12 cellular contexts compared by ENCODE assay signal in the genomic region with DNA sequence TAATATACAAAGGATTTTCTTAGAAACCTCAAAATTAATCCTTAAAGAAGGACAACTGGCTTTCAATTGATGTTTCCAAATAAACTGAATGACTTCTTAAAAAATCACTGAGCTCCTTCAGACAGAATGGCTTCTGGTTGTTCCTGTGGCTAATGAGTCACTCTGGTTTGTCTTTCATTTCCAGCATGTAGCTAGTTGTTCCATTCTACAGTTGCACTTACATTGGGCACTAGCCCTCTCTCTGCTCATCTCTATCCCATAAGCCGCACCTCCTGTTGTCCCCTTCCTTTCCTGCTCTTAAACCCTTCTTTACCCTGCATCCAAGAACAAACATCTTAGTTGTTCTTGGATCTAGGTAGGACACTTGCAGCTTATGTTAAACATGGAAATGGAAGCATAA.
DNase-seq lines count a peak whose midpoint lies in the region; ATAC-seq and TF ChIP-seq lines count a peak whose summit lies in the region.
"Had no signal": no experiment of that assay in that cellular context is flagged by ENCODE, and none has a peak within 500 bp of the region (broad histone marks: within the 10 kb centered on the region; RNA-seq: fewer than 3 reads in every experiment).

No MANE protein-coding gene starts in this region.

- peaks cover 49% of the 10 kb centered on the region for H3K4me1 Mint-ChIP-seq in glutamatergic neuron (ENCODE audit: low read depth, unreplicated experiment)
- H3K4me1 Mint-ChIP-seq in stimulated activated naive B cell treated with anti-CD40 and anti-IgM and Interleukin-4, amounts not matched to agents 10 μg/mL and 1 μg/mL and 100 μg/mL, for 72 hours, result no peaks in the 10 kb centered on the region

- TF ChIP-seq CTCF in glutamatergic neuron (IDR thresholded peaks at IDR 0.05; ENCODE audit: partially characterized antibody, unreplicated experiment) (no peak), omental fat pad (IDR thresholded peaks at IDR 0.05) (no peak)

- H3K4me3 Mint-ChIP-seq in glutamatergic neuron (ENCODE audit: unreplicated experiment), result peak overlapping the region; percentile 61
- no peak overlapping the region for H3K4me3 Mint-ChIP-seq in stimulated activated naive B cell treated with anti-CD40 and anti-IgM and Interleukin-4, amounts not matched to agents 10 μg/mL and 1 μg/mL and 100 μg/mL, for 72 hours
- H3K4me3 Mint-ChIP-seq: GM23338, neural crest cell had no signal

- no peaks in the 10 kb centered on the region for H3K36me3 ChIP-seq in adipocyte (ENCODE audit: control insufficient read depth, insufficient read depth, low read length, severe bottlenecking)
- H3K36me3 ChIP-seq: BLaER1 treated with 17β-estradiol and CSF1 and Interleukin-3, amounts not matched to agents 10 nM and 100 nM had no signal

- H3K9me3 Mint-ChIP-seq in glutamatergic neuron (ENCODE audit: unreplicated experiment), result peaks cover 4% of the 10 kb centered on the region
- H3K9me3 Mint-ChIP-seq in stimulated activated naive B cell treated with anti-CD40 and anti-IgM and Interleukin-4, amounts not matched to agents 10 μg/mL and 1 μg/mL and 100 μg/mL, for 72 hours, result peaks cover 0 to 1% of the 10 kb centered on the region in 2 donors
- H3K9me3 Mint-ChIP-seq: GM23338, neural crest cell had no signal

- H3K27ac Mint-ChIP-seq in glutamatergic neuron (ENCODE audit: unreplicated experiment), result peak overlapping the region; percentile 96
- H3K27ac Mint-ChIP-seq in stimulated activated naive B cell treated with anti-CD40 and anti-IgM and Interleukin-4, amounts not matched to agents 10 μg/mL and 1 μg/mL and 100 μg/mL, for 72 hours, result no peak overlapping the region
- H3K27ac Mint-ChIP-seq: GM23338 had no signal

- in situ Hi-C loops in KBM-7 (cut with MboI; ENCODE audit: low pct_unique_long_range_greater_than_20kb, low sequenced_read_pairs), result no loop called here

- H3K4me1 ChIP-seq in adipocyte (ENCODE audit: control insufficient read depth, insufficient read depth, low read length), result peaks cover 7% of the 10 kb centered on the region

- no peaks in the 10 kb centered on the region for H3K27me3 ChIP-seq in adipocyte (replicated peaks; ENCODE audit: control insufficient read depth, insufficient read depth, low read length)
- H3K27me3 ChIP-seq: BLaER1 treated with 17β-estradiol and CSF1 and Interleukin-3, amounts not matched to agents 10 nM and 100 nM had no signal

- H3K27me3 Mint-ChIP-seq in glutamatergic neuron (ENCODE audit: unreplicated experiment), result peaks cover 5% of the 10 kb centered on the region
- H3K27me3 Mint-ChIP-seq in stimulated activated naive B cell treated with anti-CD40 and anti-IgM and Interleukin-4, amounts not matched to agents 10 μg/mL and 1 μg/mL and 100 μg/mL, for 72 hours, result no peaks in the 10 kb centered on the region

- H3K4me3 ChIP-seq in adipocyte (ENCODE audit: low read length), result no peak overlapping the region
- H3K4me3 ChIP-seq: BLaER1 treated with 17β-estradiol and CSF1 and Interleukin-3, amounts not matched to agents 10 nM and 100 nM; GM23338 had no signal

- no peak overlapping the region for H3K9ac ChIP-seq in adipocyte (ENCODE audit: low read length)
- H3K9ac ChIP-seq: BLaER1 treated with 17β-estradiol and CSF1 and Interleukin-3, amounts not matched to agents 10 nM and 100 nM had no signal

- H3K9me3 ChIP-seq in adipocyte (ENCODE audit: control insufficient read depth, low read length), result no peaks in the 10 kb centered on the region
- H3K9me3 ChIP-seq: BLaER1 treated with 17β-estradiol and CSF1 and Interleukin-3, amounts not matched to agents 10 nM and 100 nM had no signal

- DNase-seq in AG08395 (ENCODE audit: low spot score), result peak; percentile 39
- peak; percentile 56 to 62 for DNase-seq in Kasumi-1 (lab: John Stamatoyannopoulos, UW)
- peak; percentile 52 for DNase-seq in adipocyte (ENCODE audit: low read depth)
- no peak for DNase-seq in glutamatergic neuron
- DNase-seq in stimulated activated naive B cell treated with anti-CD40 and anti-IgM and Interleukin-4, amounts not matched to agents 10 μg/mL and 1 μg/mL and 100 μg/mL, for 72 hours, result no peak
- DNase-seq in omental fat pad (ENCODE audit: low spot score), result no peak
- no peak for DNase-seq in KBM-7
- DNase-seq: activated CD4-positive, alpha-beta T cell treated with anti-CD3 and anti-CD28 coated beads for 4 hours had no signal

- ATAC-seq in stimulated activated naive B cell treated with anti-CD40 and anti-IgM and Interleukin-4, amounts not matched to agents 10 μg/mL and 1 μg/mL and 100 μg/mL, for 72 hours (replicated peaks), result no peak
- ATAC-seq in omental fat pad (ENCODE audit: low FRiP score), result no peak
- ATAC-seq in GM18870 (IDR thresholded peaks at IDR 0.05; ENCODE audit: unreplicated experiment), result no peak
- ATAC-seq: GM23338 had no signal

- H3K36me3 Mint-ChIP-seq in glutamatergic neuron (ENCODE audit: unreplicated experiment), result no peaks in the 10 kb centered on the region
- no peaks in the 10 kb centered on the region for H3K36me3 Mint-ChIP-seq in stimulated activated naive B cell treated with anti-CD40 and anti-IgM and Interleukin-4, amounts not matched to agents 10 μg/mL and 1 μg/mL and 100 μg/mL, for 72 hours

Comparison
In these comparisons a context has a peak if more than half of its experiments do, and no peak if none do; other contexts are left out.
1. DNase-seq: peak in AG08395 (single experiment), Kasumi-1 (2 of 2) and adipocyte (single experiment); none in glutamatergic neuron (single experiment), stimulated activated naive B cell treated with anti-CD40 and anti-IgM and Interleukin-4, amounts not matched to agents 10 μg/mL and 1 μg/mL and 100 μg/mL, for 72 hours (single experiment), omental fat pad (single experiment) and KBM-7 (single experiment).